In the genomic region with DNA sequence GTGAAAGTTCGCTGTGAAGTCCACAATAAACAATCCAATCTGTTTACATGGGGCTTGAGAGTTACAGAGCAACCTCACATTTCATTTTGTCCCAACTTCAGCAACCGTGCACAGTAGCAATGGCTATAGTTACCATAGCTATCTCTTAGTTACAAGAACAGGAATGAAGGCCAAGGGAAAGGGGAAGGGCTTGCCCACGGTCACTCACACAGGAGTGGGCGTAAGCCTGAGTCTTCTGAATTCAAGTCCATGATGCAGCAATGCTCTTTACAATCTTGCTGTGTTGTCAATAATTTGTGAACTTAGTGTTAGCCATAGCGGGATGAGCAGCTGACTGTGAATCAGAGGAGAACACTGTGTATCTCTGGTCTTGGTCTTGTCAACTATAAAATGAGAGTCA, we compare ENCODE assay signal across 19 cellular contexts.
DNase-seq lines count a peak whose midpoint lies in the region; ATAC-seq and TF ChIP-seq lines count a peak whose summit lies in the region.
"Had no signal": no experiment of that assay in that cellular context is flagged by ENCODE, and none has a peak within 500 bp of the region (broad histone marks: within the 10 kb centered on the region; RNA-seq: fewer than 3 reads in every experiment).

No MANE protein-coding gene starts in this region.

- H3K79me2 ChIP-seq in GM23248 (ENCODE audit: insufficient read depth) (no peaks in the 10 kb centered on the region), smooth muscle cell (ENCODE audit: low read depth) (no peaks in the 10 kb centered on the region)

- in situ Hi-C loops in GM23248 (cut with MboI): no loop called here

- DNase-seq in GM23248: peak; percentile 27
- peak; percentile 41 for DNase-seq in choroid plexus epithelial cell (ENCODE audit: low read depth)
- DNase-seq in right cardiac atrium: no peak
- no peak for DNase-seq in smooth muscle cell (lab: John Stamatoyannopoulos, UW; ENCODE audit: unreplicated experiment)
- no peak for DNase-seq in NOMO-1 treated with dmso at 0.1 percent for 144 hours (lab: John Stamatoyannopoulos, UW; ENCODE audit: unreplicated experiment)
- DNase-seq in esophagus squamous epithelium (lab: John Stamatoyannopoulos, UW): no peak
- no peak for DNase-seq in NCI-H2081 (lab: John Stamatoyannopoulos, UW)
- DNase-seq: ACHN, AML-193, Caco-2, DMS53, H7, NCI-H1048, NCI-H1436 treated with DMSO at 0.1 percent for 48 hours, NCI-H2029 treated with DMSO at 0.1 percent for 48 hours, NCI-H748 treated with DMSO at 0.1 percent for 48 hours had no signal

- H3K36me3 ChIP-seq in GM23248 (ENCODE audit: low read depth) (no peaks in the 10 kb centered on the region), smooth muscle cell (ENCODE audit: low read depth) (no peaks in the 10 kb centered on the region), esophagus squamous epithelium (no peaks in the 10 kb centered on the region)

- H3K4me2 ChIP-seq in GM23248 (ENCODE audit: unreplicated experiment): no peak overlapping the region
- H3K4me2 ChIP-seq in smooth muscle cell: no peak overlapping the region
- H3K4me2 ChIP-seq: KMS-11 had no signal

- H3K9me2 ChIP-seq in GM23248 (ENCODE audit: insufficient read depth): no peaks in the 10 kb centered on the region

- H3K9me3 ChIP-seq in GM23248 (ENCODE audit: low read depth) (no peaks in the 10 kb centered on the region), right cardiac atrium (ENCODE audit: control insufficient read depth, low read length) (no peaks in the 10 kb centered on the region), smooth muscle cell (replicated peaks; ENCODE audit: low read depth) (no peaks in the 10 kb centered on the region), esophagus squamous epithelium (no peaks in the 10 kb centered on the region)
- H3K9me3 ChIP-seq: Caco-2 had no signal

- H3K4me1 ChIP-seq in GM23248 (ENCODE audit: insufficient read depth) (peaks cover 27% of the 10 kb centered on the region), right cardiac atrium (ENCODE audit: control insufficient read depth, insufficient read depth, low read length) (peaks cover 4% of the 10 kb centered on the region), smooth muscle cell (ENCODE audit: low read depth) (no peaks in the 10 kb centered on the region), esophagus squamous epithelium (no peaks in the 10 kb centered on the region)

- TF ChIP-seq CTCF in choroid plexus epithelial cell (conservative IDR thresholded peaks at IDR 0.05; ENCODE audit: low read depth, low read length) (no peak), smooth muscle cell (IDR thresholded peaks at IDR 0.05; ENCODE audit: borderline replicate concordance, insufficient read depth, poor library complexity, severe bottlenecking) (no peak), esophagus squamous epithelium (IDR thresholded peaks at IDR 0.05) (no peak)

- 90 to 93% methylated on average over 5 of the region's 5 CpGs for WGBS in GM23248 (ENCODE audit: low coverage in 1 of 2, low lambda C conversion rate in 2 of 2, missing lambda C conversion rate in 2 of 2), 2 experiments
- 61% methylated on average over 5 of the region's 5 CpGs for WGBS in right cardiac atrium
- 44% methylated on average over 5 of the region's 5 CpGs for WGBS in smooth muscle cell (ENCODE audit: low lambda C conversion rate)
- 77% methylated on average over 5 of the region's 5 CpGs for WGBS in esophagus squamous epithelium, 2 donors

- intact Hi-C loops in right cardiac atrium (cut with DNase I) (no loop called here), esophagus squamous epithelium (cut with DNase I) (no loop called here)

- no peaks in the 10 kb centered on the region for H3K27me3 ChIP-seq in GM23248 (replicated peaks; ENCODE audit: insufficient read depth)
- H3K27me3 ChIP-seq in right cardiac atrium (ENCODE audit: control insufficient read depth, insufficient read depth): no peaks in the 10 kb centered on the region
- H3K27me3 ChIP-seq in smooth muscle cell (ENCODE audit: low read depth): no peaks in the 10 kb centered on the region
- H3K27me3 ChIP-seq in esophagus squamous epithelium: no peaks in the 10 kb centered on the region

- H3F3A ChIP-seq in GM23248 (ENCODE audit: insufficient read depth) (peaks cover 22% of the 10 kb centered on the region; the same call in 1 of the 2 replicates), smooth muscle cell (ENCODE audit: low read depth) (no peaks in the 10 kb centered on the region)

- H3K4me3 ChIP-seq in GM23248: no peak overlapping the region
- H3K4me3 ChIP-seq in choroid plexus epithelial cell (ENCODE audit: low read depth, low read length): no peak overlapping the region
- H3K4me3 ChIP-seq in right cardiac atrium (ENCODE audit: low read length): no peak overlapping the region
- H3K4me3 ChIP-seq in smooth muscle cell: no peak overlapping the region
- H3K4me3 ChIP-seq in esophagus squamous epithelium: no peak overlapping the region

- H4K20me1 ChIP-seq in GM23248 (ENCODE audit: insufficient read depth) (no peaks in the 10 kb centered on the region), smooth muscle cell (ENCODE audit: low read depth) (no peaks in the 10 kb centered on the region)

- no peak overlapping the region for H3K27ac ChIP-seq in GM23248
- H3K27ac ChIP-seq in right cardiac atrium (ENCODE audit: low read length): no peak overlapping the region
- H3K27ac ChIP-seq in smooth muscle cell (ENCODE audit: low read depth): peak overlapping the region; percentile 23
- H3K27ac ChIP-seq in esophagus squamous epithelium: no peak overlapping the region
- H3K27ac ChIP-seq: KMS-11 had no signal

- H3K9ac ChIP-seq in GM23248 (no peak overlapping the region), smooth muscle cell (ENCODE audit: low read depth) (no peak overlapping the region)
- H3K9ac ChIP-seq: KMS-11 had no signal

- ATAC-seq in right cardiac atrium: peak; percentile 17 to 43
- ATAC-seq: HepG2, Panc1 had no signal

- H2AFZ ChIP-seq in GM23248 (no peak overlapping the region), smooth muscle cell (ENCODE audit: low read depth) (peak overlapping the region; percentile 78)

- no peak for TF ChIP-seq POLR2A in esophagus squamous epithelium (IDR thresholded peaks at IDR 0.05)

Comparison
In these comparisons a context has a peak if more than half of its experiments do, and no peak if none do; other contexts are left out.
1. DNase-seq: peak in GM23248 (single experiment) and choroid plexus epithelial cell (single experiment); none in right cardiac atrium (0 of 3), smooth muscle cell (single experiment), NOMO-1 treated with dmso at 0.1 percent for 144 hours (single experiment), esophagus squamous epithelium (single experiment) and NCI-H2081 (0 of 2).